1 cellular context compared by ENCODE assay signal in genomic region chr5:138438003-138438723, GRCh38.
TF ChIP-seq lines count a peak whose summit lies in the region.

No MANE protein-coding gene starts in this region.

TF ChIP-seq in A549, 52 proteins besides CTCF, POLR2A, EP300 and RAD21 (continued from another document):
- TF ChIP-seq REST (IDR thresholded peaks at IDR 0.05) (no peak), HOXB13 (CRISPR knock-in tag; IDR thresholded peaks at IDR 0.05; ENCODE audit: low read depth) (no peak), NR3C1 (IDR thresholded peaks at IDR 0.05) (no peak), JUN (IDR thresholded peaks at IDR 0.05) (no peak), EHF (CRISPR knock-in tag; IDR thresholded peaks at IDR 0.05) (no peak), CEBPB (IDR thresholded peaks at IDR 0.05) (no peak)
TF ChIP-seq in A549: peak in this region for 0.
